8 cellular contexts compared by ENCODE assay signal in genomic region chr3:59023612-59024011, GRCh38.
"Had no signal": no experiment of that assay in that cellular context is flagged by ENCODE, and none has a peak within 500 bp of the region (broad histone marks: within the 10 kb centered on the region; RNA-seq: fewer than 3 reads in every experiment).

No MANE protein-coding gene starts in this region.

- FAIRE-seq: H54 had no signal

- H3K27ac ChIP-seq: GM23248, HL-60 had no signal

- H3K4me3 ChIP-seq: GM23248 had no signal

- DNase-seq: GM23248, GOT3, H9, HCEC 1CT, Kasumi-1, KG1 had no signal

- H3K9ac ChIP-seq: GM23248 had no signal

- H2AFZ ChIP-seq: GM23248 had no signal
